17 cellular contexts compared by ENCODE assay signal in the genomic region with DNA sequence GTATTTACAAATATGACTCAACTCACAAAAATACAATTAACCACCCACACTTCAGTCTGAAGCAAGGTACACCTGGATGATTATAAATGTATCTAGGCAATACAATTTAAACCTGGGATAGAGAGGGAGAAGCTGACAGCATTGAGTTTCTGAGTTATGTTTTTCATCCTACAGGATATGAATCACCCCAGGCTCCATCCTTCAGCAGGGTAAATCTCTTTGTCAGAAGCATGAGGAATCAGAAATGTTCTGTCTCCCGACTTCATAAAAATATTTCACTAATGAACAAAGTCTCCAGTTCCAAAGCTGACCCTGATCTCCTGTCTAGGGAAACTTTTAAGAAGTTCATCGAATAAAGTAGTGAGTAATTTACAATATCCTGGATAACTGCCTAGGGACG. TPM values are rescaled to one million over a fixed set of nuclear protein-coding genes. Genes with fewer than 3 reads are reported as not detected.
DNase-seq lines count a peak whose midpoint lies in the region; ATAC-seq and TF ChIP-seq lines count a peak whose summit lies in the region.
"Had no signal": no experiment of that assay in that cellular context is flagged by ENCODE, and none has a peak within 500 bp of the region (broad histone marks: within the 10 kb centered on the region; RNA-seq: fewer than 3 reads in every experiment).

No MANE protein-coding gene starts in this region.

- H3K27ac ChIP-seq in caudate nucleus (ENCODE audit: low read depth, low read length), result peak overlapping the region; percentile 36
- H3K27ac ChIP-seq: HL-60 had no signal

- no peak overlapping the region for H3K4me3 ChIP-seq in AG10803 (ENCODE audit: low read length)
- H3K4me3 ChIP-seq: dorsolateral prefrontal cortex had no signal

- TF ChIP-seq CTCF in AG10803 (conservative IDR thresholded peaks at IDR 0.05; ENCODE audit: low read length), result no peak

- DNase-seq in AG10803 (ENCODE audit: low read depth) (peak; percentile 20), LHCN-M2 (ENCODE audit: low read depth) (peak; percentile 64), caudate nucleus (lab: John Stamatoyannopoulos, UW) (peak in 2 of 61 donors; percentile 35 to 51), kidney glomerular epithelial cell (lab: John Stamatoyannopoulos, UW) (peak; percentile 34), NOMO-1 (lab: John Stamatoyannopoulos, UW; ENCODE audit: unreplicated experiment in 2 of 2) (no peak), COLO668 (lab: John Stamatoyannopoulos, UW; ENCODE audit: unreplicated experiment) (no peak)
- DNase-seq in stimulated activated CD4-positive, alpha-beta T cell treated with anti-CD3 and anti-CD28 coated beads, Interleukin-4, amount 100 ng/mL, for 24 hours, result no peak
- DNase-seq: activated CD4-positive, alpha-beta T cell treated with anti-CD3 and anti-CD28 coated beads, Interleukin-2, amount 10 ng/mL, durations not matched to agents 24 days and 14 days; activated T-cell treated with anti-CD3 and anti-CD28 coated beads, Interleukin-2, amount 50 U/mL, for 24 hours; DMS153; dorsolateral prefrontal cortex; NCI-H2029; NCI-H69; RPMI8226; small intestine had no signal

- ATAC-seq in activated CD4-positive, CD25-positive, alpha-beta regulatory T cell treated with anti-CD3 and anti-CD28 coated beads, Interleukin-2, amount 50 U/mL, for 24 hours, result no peak

RNA-seq across cellular contexts. Expression of a gene that starts 25.4 kb away (rescaled TPM):
- 2.6 and 5.6 TPM in 2 replicates for total RNA-seq in LHCN-M2 (2014; rRNA removed)
- polyA plus RNA-seq in LHCN-M2 (2012), result 3.8 TPM

Comparison
In these comparisons a context has a peak if more than half of its experiments do, and no peak if none do; other contexts are left out.
1. DNase-seq: peak in AG10803 (single experiment), LHCN-M2 (single experiment) and kidney glomerular epithelial cell (single experiment); none in NOMO-1 (0 of 2), COLO668 (single experiment) and stimulated activated CD4-positive, alpha-beta T cell treated with anti-CD3 and anti-CD28 coated beads, Interleukin-4, amount 100 ng/mL, for 24 hours (single experiment).